Comparison of ENCODE assay signal across 22 cellular contexts in genomic region chr1:81142099-81142776, GRCh38.
A peak's percentile ranks its signal among the peaks of the same experiment; 100 is the strongest.
DNase-seq lines count a peak whose midpoint lies in the region; ATAC-seq and TF ChIP-seq lines count a peak whose summit lies in the region.
"Had no signal": no experiment of that assay in that cellular context is flagged by ENCODE, and none has a peak within 500 bp of the region (broad histone marks: within the 10 kb centered on the region; RNA-seq: fewer than 3 reads in every experiment).

No MANE protein-coding gene starts in this region.

- H3K36me3 ChIP-seq in aorta (ENCODE audit: control insufficient read depth in 1 of 2, insufficient read depth in 2 of 2, low read length in 1 of 2), result no peaks in the 10 kb centered on the region
- H3K36me3 ChIP-seq in CD8-positive, alpha-beta T cell (ENCODE audit: insufficient read depth, low read length), result no peaks in the 10 kb centered on the region
- H3K36me3 ChIP-seq: heart right ventricle, sigmoid colon, thoracic aorta had no signal

- H3K36me3 Mint-ChIP-seq in CD8-positive, alpha-beta T cell, result no peaks in the 10 kb centered on the region
- H3K36me3 Mint-ChIP-seq: activated naive CD4-positive, alpha-beta T cell treated with anti-CD3 and anti-CD28 coated beads, Interleukin-2, amount 50 U/mL, for 72 hours; CD4-positive, alpha-beta memory T cell had no signal

- no peaks in the 10 kb centered on the region for H3K9me3 ChIP-seq in aorta (ENCODE audit: control insufficient read depth, low read length)
- H3K9me3 ChIP-seq in CD8-positive, alpha-beta T cell (ENCODE audit: low read length), result no peaks in the 10 kb centered on the region
- H3K9me3 ChIP-seq: heart right ventricle, mucosa of descending colon, sigmoid colon, thoracic aorta had no signal

- H3K27ac Mint-ChIP-seq in CD8-positive, alpha-beta T cell, result no peak overlapping the region
- H3K27ac Mint-ChIP-seq: activated naive CD4-positive, alpha-beta T cell treated with anti-CD3 and anti-CD28 coated beads, Interleukin-2, amount 50 U/mL, for 72 hours; CD4-positive, alpha-beta memory T cell had no signal

- POLR2A ChIA-PET in CD8-positive, alpha-beta T cell (lab: Charles Lee), result interaction anchor here (0.6 kb wide), 1 partner anchor 24 kb away, joined by 6 read pairs; no protein-coding TSS in a partner anchor

- TF ChIP-seq CTCF in HFF-Myc (IDR thresholded peaks at IDR 0.05; ENCODE audit: low read depth, low read length, missing control alignments), result no peak
- TF ChIP-seq CTCF in foreskin fibroblast (IDR thresholded peaks at IDR 0.05; ENCODE audit: low read depth, low read length), result no peak
- no peak for TF ChIP-seq CTCF in CD8-positive, alpha-beta T cell (IDR thresholded peaks at IDR 0.05)

- DNase-seq in HFF-Myc (ENCODE audit: extremely low read depth, low read depth) (peak; percentile 3), astrocyte of the hippocampus (ENCODE audit: low read depth, low spot score) (peak; percentile 61), foreskin fibroblast (peak; percentile 65 to 85), aorta (no peak), hippocampal formation (lab: John Stamatoyannopoulos, UW) (no peak)
- no peak for DNase-seq in activated CD4-positive, CD25-positive, alpha-beta regulatory T cell (lab: John Stamatoyannopoulos, UW)
- DNase-seq in CD8-positive, alpha-beta T cell, result no peak
- DNase-seq: activated CD4-positive, alpha-beta T cell treated with anti-CD3 and anti-CD28 coated beads for 4 hours; activated T-cell treated with anti-CD3 and anti-CD28 coated beads for 4 hours; CD4-positive, alpha-beta memory T cell; cerebellar nuclear complex; heart right ventricle; KBM-7; mucosa of descending colon; NCI-H1105 treated with DMSO at 0.1 percent for 48 hours; nucleus accumbens; SIG-M5; sigmoid colon; stimulated activated CD4-positive, alpha-beta T cell treated with anti-CD3 and anti-CD28 coated beads, Interleukin-4, amount 100 ng/mL, for 4 hours; T-helper 9 cell had no signal

- H3K27me3 ChIP-seq in aorta (ENCODE audit: control insufficient read depth in 1 of 2, insufficient read depth in 2 of 2, low read length in 1 of 2), result no peaks in the 10 kb centered on the region
- H3K27me3 ChIP-seq in CD8-positive, alpha-beta T cell (ENCODE audit: insufficient read depth, low read length), result no peaks in the 10 kb centered on the region
- H3K27me3 ChIP-seq: sigmoid colon had no signal

- H3K4me3 ChIP-seq in HFF-Myc (replicated peaks; ENCODE audit: low read depth, low read length) (no peak overlapping the region), foreskin fibroblast (ENCODE audit: low read depth in 1 of 2, low read length in 2 of 2) (no peak overlapping the region), aorta (ENCODE audit: low read length in 2 of 2) (no peak overlapping the region)
- H3K4me3 ChIP-seq in CD8-positive, alpha-beta T cell (ENCODE audit: low read depth, low read length), result no peak overlapping the region
- H3K4me3 ChIP-seq: heart right ventricle, mucosa of descending colon, sigmoid colon, thoracic aorta had no signal

- CTCF ChIA-PET in CD8-positive, alpha-beta T cell (lab: Charles Lee), result no interaction called here

- no peaks in the 10 kb centered on the region for H3K4me1 ChIP-seq in aorta (ENCODE audit: control insufficient read depth in 1 of 2, insufficient read depth in 2 of 2, low read length in 2 of 2)
- no peaks in the 10 kb centered on the region for H3K4me1 ChIP-seq in CD8-positive, alpha-beta T cell (ENCODE audit: insufficient read depth, low read length)
- H3K4me1 ChIP-seq: heart right ventricle, sigmoid colon had no signal

- WGBS in aorta, 2 donors, result 99 to 100% methylated on average over 1 of the region's 1 CpG

- no peaks in the 10 kb centered on the region for H3K27me3 Mint-ChIP-seq in CD8-positive, alpha-beta T cell (ENCODE audit: low read depth)
- H3K27me3 Mint-ChIP-seq: CD4-positive, alpha-beta memory T cell had no signal

- peaks cover 24% of the 10 kb centered on the region for H3K9me3 Mint-ChIP-seq in CD8-positive, alpha-beta T cell

- H3K27ac ChIP-seq in aorta (ENCODE audit: low read depth in 1 of 2, low read length in 2 of 2), result no peak overlapping the region
- no peak overlapping the region for H3K27ac ChIP-seq in CD8-positive, alpha-beta T cell (ENCODE audit: low read depth, low read length)
- H3K27ac ChIP-seq: heart right ventricle, sigmoid colon, thoracic aorta had no signal

- ATAC-seq in aorta (ENCODE audit: low FRiP score), result no peak
- no peak for ATAC-seq in CD8-positive, alpha-beta T cell
- ATAC-seq: activated naive CD4-positive, alpha-beta T cell treated with anti-CD3 and anti-CD28 coated beads, Interleukin-2, amount 50 U/mL, for 72 hours; heart right ventricle; mucosa of descending colon had no signal

- H3K4me3 Mint-ChIP-seq in CD8-positive, alpha-beta T cell, result no peak overlapping the region
- H3K4me3 Mint-ChIP-seq: CD4-positive, alpha-beta memory T cell had no signal

- no peaks in the 10 kb centered on the region for H3K4me1 Mint-ChIP-seq in CD8-positive, alpha-beta T cell (ENCODE audit: low read depth)
- H3K4me1 Mint-ChIP-seq: CD4-positive, alpha-beta memory T cell had no signal

- intact Hi-C loops in aorta (cut with DNase I), result no loop called here
- intact Hi-C loops in CD8-positive, alpha-beta T cell (cut with DNase I, micrococcal nuclease), result no loop called here

Comparison
In these comparisons a context has a peak if more than half of its experiments do, and no peak if none do; other contexts are left out.
1. DNase-seq: peak in HFF-Myc (single experiment), astrocyte of the hippocampus (single experiment) and foreskin fibroblast (2 of 2); none in aorta (0 of 2), activated CD4-positive, CD25-positive, alpha-beta regulatory T cell (0 of 4), hippocampal formation (0 of 2) and CD8-positive, alpha-beta T cell (0 of 7).